14 cellular contexts compared by ENCODE assay signal in genomic region chr7:45092100-45092930, GRCh38. TPM values are rescaled to one million over a fixed set of nuclear protein-coding genes. Genes with fewer than 3 reads are reported as not detected.
DNase-seq lines count a peak whose midpoint lies in the region; ATAC-seq and TF ChIP-seq lines count a peak whose summit lies in the region.
"Had no signal": no experiment of that assay in that cellular context is flagged by ENCODE, and none has a peak within 500 bp of the region (broad histone marks: within the 10 kb centered on the region; RNA-seq: fewer than 3 reads in every experiment).

No MANE protein-coding gene starts in this region.

- H3K4me1 ChIP-seq in IMR-90 (ENCODE audit: control insufficient read depth, insufficient read depth, low read length) (peaks cover 4% of the 10 kb centered on the region; the same call in 1 of the 2 replicates), mammary epithelial cell (ENCODE audit: insufficient read depth, low read length) (peaks cover 22% of the 10 kb centered on the region), mesendoderm (ENCODE audit: control insufficient read depth, low read depth, low read length) (no peaks in the 10 kb centered on the region), right cardiac atrium (ENCODE audit: control insufficient read depth, insufficient read depth, low read length) (no peaks in the 10 kb centered on the region)
- H3K4me1 ChIP-seq: parathyroid adenoma had no signal

- no peak overlapping the region for H2BK120ac ChIP-seq in IMR-90 (ENCODE audit: low read depth, low read length)
- H2BK120ac ChIP-seq in mesendoderm (ENCODE audit: low read depth, low read length), result no peak overlapping the region

- BruUV-seq in IMR-90 (replicated peaks; lab: Mats Ljungman, UMichigan) (no TSS peak), mammary epithelial cell (replicated peaks; lab: Mats Ljungman, UMichigan) (no TSS peak)

- no peak overlapping the region for H2BK15ac ChIP-seq in IMR-90 (ENCODE audit: low read depth, low read length)
- no peak overlapping the region for H2BK15ac ChIP-seq in mesendoderm (replicated peaks; ENCODE audit: low read depth)

- H3K23ac ChIP-seq in IMR-90 (ENCODE audit: low read depth, low read length) (no peak overlapping the region), mesendoderm (ENCODE audit: low read length) (no peak overlapping the region)

- no peaks in the 10 kb centered on the region for H3K9me3 ChIP-seq in IMR-90 (ENCODE audit: control insufficient read depth, insufficient read depth, low read length)
- no peaks in the 10 kb centered on the region for H3K9me3 ChIP-seq in mammary epithelial cell (replicated peaks; ENCODE audit: insufficient read depth, low read length)
- H3K9me3 ChIP-seq in right cardiac atrium (ENCODE audit: control insufficient read depth, low read length), result no peaks in the 10 kb centered on the region

- H2AK9ac ChIP-seq in IMR-90 (replicated peaks; ENCODE audit: low read depth, low read length, poor library complexity), result peak overlapping the region; percentile 37

- no peak overlapping the region for H3K56ac ChIP-seq in IMR-90 (ENCODE audit: extremely low read depth, insufficient read depth, low read length)
- no peak overlapping the region for H3K56ac ChIP-seq in mesendoderm (ENCODE audit: low read length)

- H3K4me2 ChIP-seq in IMR-90 (ENCODE audit: low read depth, low read length) (no peak overlapping the region), mammary epithelial cell (ENCODE audit: insufficient read depth, low read depth, low read length) (no peak overlapping the region), mesendoderm (ENCODE audit: low read length) (no peak overlapping the region)

- H3K27ac ChIP-seq in IMR-90 (ENCODE audit: insufficient read depth, low read length) (no peak overlapping the region), mammary epithelial cell (ENCODE audit: insufficient read depth, low read depth, low read length) (no peak overlapping the region), mesendoderm (ENCODE audit: low read depth, low read length) (no peak overlapping the region), right cardiac atrium (ENCODE audit: low read length) (no peak overlapping the region)
- H3K27ac ChIP-seq: parathyroid adenoma, WERI-Rb-1 had no signal

- H4K20me1 ChIP-seq in IMR-90 (ENCODE audit: insufficient read depth, low read length) (no peaks in the 10 kb centered on the region), mammary epithelial cell (ENCODE audit: insufficient read depth, low read length) (no peaks in the 10 kb centered on the region)

- no peak for TF ChIP-seq RAD21 in IMR-90 (IDR thresholded peaks at IDR 0.05; ENCODE audit: low read length)

- H4K8ac ChIP-seq in IMR-90 (ENCODE audit: low read depth in 2 of 2, low read length in 2 of 2) (no peak overlapping the region), mesendoderm (ENCODE audit: low read depth, low read length) (no peak overlapping the region)

- H3K14ac ChIP-seq in IMR-90 (replicated peaks; ENCODE audit: low read depth, low read length), result no peak overlapping the region

- no peak for TF ChIP-seq CTCF in IMR-90 (conservative IDR thresholded peaks at IDR 0.05; ENCODE audit: low read depth, low read length)
- TF ChIP-seq CTCF in mammary epithelial cell (conservative IDR thresholded peaks at IDR 0.05 in 1 of 2, IDR thresholded peaks at IDR 0.05 in 1 of 2; ENCODE audit: extremely low read depth in 1 of 2, insufficient read depth in 1 of 2, low read depth in 1 of 2, low read length in 2 of 2), result no peak

- H2BK5ac ChIP-seq in IMR-90 (ENCODE audit: low read depth, low read length, poor library complexity, severe bottlenecking) (no peak overlapping the region), mesendoderm (ENCODE audit: low read length) (no peak overlapping the region)

- no peak overlapping the region for H4K91ac ChIP-seq in IMR-90 (ENCODE audit: insufficient read depth, low read depth, low read length)

- POLR2A ChIA-PET in IMR-90 (lab: Charles Lee; ENCODE audit: unreplicated experiment), result interaction anchor here (0.6 kb wide), 1 partner anchor 63 kb away, joined by 3 read pairs; no protein-coding TSS in a partner anchor

- H3K4ac ChIP-seq in IMR-90 (ENCODE audit: low read depth, low read length) (no peak overlapping the region; the same call in 1 of the 2 replicates), mesendoderm (ENCODE audit: low read depth, low read length) (no peak overlapping the region)

- no peak overlapping the region for H3K4me3 ChIP-seq in IMR-90 (ENCODE audit: insufficient read depth, low read depth, low read length)
- no peak overlapping the region for H3K4me3 ChIP-seq in mammary epithelial cell (replicated peaks in 1 of 3; ENCODE audit: insufficient read depth in 1 of 3, low read depth in 2 of 3, low read length in 3 of 3)
- no peak overlapping the region for H3K4me3 ChIP-seq in mesendoderm (ENCODE audit: low read length)
- no peak overlapping the region for H3K4me3 ChIP-seq in right cardiac atrium (ENCODE audit: low read length)

- peak; percentile 33; the same call in 1 of the 2 replicates for ATAC-seq in IMR-90 (ENCODE audit: low read depth)
- ATAC-seq in right cardiac atrium, result no peak
- no peak for ATAC-seq in GM21737 (IDR thresholded peaks at IDR 0.05; ENCODE audit: unreplicated experiment)
- ATAC-seq in left ventricle myocardium superior, result no peak
- ATAC-seq: stimulated activated memory B cell treated with anti-CD40 and anti-IgM and Interleukin-4, amounts not matched to agents 10 μg/mL and 1 μg/mL and 100 μg/mL, for 72 hours had no signal

- H2AK5ac ChIP-seq in IMR-90 (ENCODE audit: low read depth, low read length) (no peak overlapping the region), mesendoderm (ENCODE audit: low read length) (no peak overlapping the region)

- H3K79me2 ChIP-seq in mammary epithelial cell (ENCODE audit: insufficient read depth, low read length) (no peaks in the 10 kb centered on the region), mesendoderm (ENCODE audit: control insufficient read depth, insufficient read depth, low read length) (no peaks in the 10 kb centered on the region)
- H3K79me2 ChIP-seq: parathyroid adenoma had no signal

- H3K27me3 ChIP-seq in IMR-90 (ENCODE audit: control insufficient read depth, insufficient read depth, low read length) (no peaks in the 10 kb centered on the region), mammary epithelial cell (ENCODE audit: insufficient read depth, low read length) (no peaks in the 10 kb centered on the region), mesendoderm (ENCODE audit: insufficient read depth, low read length, poor library complexity) (no peaks in the 10 kb centered on the region), right cardiac atrium (ENCODE audit: control insufficient read depth, insufficient read depth) (no peaks in the 10 kb centered on the region)

- no peak overlapping the region for H3K9ac ChIP-seq in IMR-90 (ENCODE audit: low read depth, low read length)
- H3K9ac ChIP-seq in mammary epithelial cell (ENCODE audit: insufficient read depth, low read length), result no peak overlapping the region
- H3K9ac ChIP-seq in mesendoderm (ENCODE audit: low read length), result no peak overlapping the region
- H3K9ac ChIP-seq: parathyroid adenoma had no signal

- H2AFZ ChIP-seq in IMR-90 (replicated peaks; ENCODE audit: low read length, poor library complexity), result peak overlapping the region; percentile 81
- H2AFZ ChIP-seq in mammary epithelial cell (ENCODE audit: low read depth, low read length), result peak overlapping the region; percentile 18
- H2AFZ ChIP-seq: parathyroid adenoma had no signal

- TF ChIP-seq POLR2A in IMR-90 (IDR thresholded peaks at IDR 0.05; ENCODE audit: low read depth, low read length), result no peak

- H4K5ac ChIP-seq in IMR-90 (ENCODE audit: low read depth, low read length) (no peak overlapping the region), mesendoderm (ENCODE audit: low read length) (no peak overlapping the region)

- peaks cover 4% of the 10 kb centered on the region; the same call in 1 of the 2 replicates for H3K9me1 ChIP-seq in IMR-90 (ENCODE audit: insufficient read depth, low read length)

- H3K79me1 ChIP-seq in IMR-90 (ENCODE audit: low read depth in 1 of 2, low read length in 2 of 2) (peaks cover 0 to 8% of the 10 kb centered on the region in 2 experiments; a peak in 1 of 4 replicates), mesendoderm (ENCODE audit: low read length) (no peaks in the 10 kb centered on the region)

- dilution Hi-C loops in IMR-90 (cut with HindIII; ENCODE audit: low sequenced_read_pairs, unreplicated experiment) (loop anchor here (10.0 kb wide), 1 partner anchor 58 kb away; no protein-coding TSS in a partner anchor), mammary epithelial cell (cut with HindIII; ENCODE audit: low sequenced_read_pairs) (no loop called here)

- no peak overlapping the region for H2BK20ac ChIP-seq in IMR-90 (ENCODE audit: low read depth, low read length)

- CTCF ChIA-PET in IMR-90 (lab: Yijun Ruan, JAX), result no interaction called here
- CTCF ChIA-PET in mammary epithelial cell (lab: Charles Lee; ENCODE audit: low non-redundant PET), result no interaction called here

- DNase-seq in D341Med (ENCODE audit: low spot score) (peak; percentile 14), IMR-90 (peak; percentile 52), mammary epithelial cell (peak; percentile 74), mesendoderm (peak; percentile 69), 8988T (no peak), right cardiac atrium (no peak), left ventricle myocardium superior (no peak)
- DNase-seq: MM.1S, WERI-Rb-1 had no signal

- intact Hi-C loops in IMR-90 (cut with micrococcal nuclease), result no loop called here
- intact Hi-C loops in mammary epithelial cell (cut with micrococcal nuclease), result loop anchor here (2.0 kb wide), 1 partner anchor 18 kb away; the partner anchor contains the start of gene TBRG4
- intact Hi-C loops in right cardiac atrium (cut with DNase I), result no loop called here
- intact Hi-C loops in left ventricle myocardium superior (cut with micrococcal nuclease), result no loop called here

- H3K18ac ChIP-seq in IMR-90 (ENCODE audit: low read depth, low read length), result no peak overlapping the region
- no peak overlapping the region for H3K18ac ChIP-seq in mesendoderm (ENCODE audit: low read length)

- in situ Hi-C loops in IMR-90 (cut with MboI; ENCODE audit: low sequenced_read_pairs) (no loop called here), mammary epithelial cell (cut with MboI; ENCODE audit: low sequenced_read_pairs in 2 of 2) (no loop called here)

- no CpG with 5 or more reads among the region's 7 CpGs for WGBS in IMR-90 (ENCODE audit: extremely low coverage in 2 of 2, insufficient read length in 1 of 2), 2 experiments
- 55% methylated on average over 6 of the region's 7 CpGs for WGBS in mammary epithelial cell (ENCODE audit: low coverage, missing lambda C conversion rate)
- WGBS in mesendoderm (ENCODE audit: extremely low coverage, insufficient coverage, low lambda C conversion rate), result no CpG with 5 or more reads among the region's 7 CpGs
- WGBS in right cardiac atrium, result 57% methylated on average over 7 of the region's 7 CpGs

- H3K36me3 ChIP-seq in IMR-90 (ENCODE audit: control insufficient read depth, insufficient read depth, low read length), result no peaks in the 10 kb centered on the region
- H3K36me3 ChIP-seq in mammary epithelial cell (ENCODE audit: insufficient read depth, low read length), result no peaks in the 10 kb centered on the region
- H3K36me3 ChIP-seq in mesendoderm (ENCODE audit: control insufficient read depth, insufficient read depth, low read length), result no peaks in the 10 kb centered on the region
- H3K36me3 ChIP-seq: WERI-Rb-1 had no signal

RNA-seq across cellular contexts. Expression of gene NACAD, which starts 3.5 kb away (rescaled TPM):
- total RNA-seq in IMR-90 (2012; rRNA removed), result 0.54 and 0.56 TPM in 2 replicates
- 2.2 and 2.3 TPM in 2 replicates for polyA plus RNA-seq in IMR-90 (2012; rRNA removed)
- polyA plus RNA-seq in IMR-90 (2012; cell fraction: cytosol; rRNA removed), result 1.9 and 2.2 TPM in 2 replicates
- 3.3 and 4.4 TPM in 2 replicates for polyA plus RNA-seq in IMR-90 (2012; cell fraction: nucleus; rRNA removed; ENCODE audit: low replicate concordance)
- 1 to 10 TPM in 1 of 2 donors, under 1 TPM in 1; 0.17 to 4.6 TPM for total RNA-seq in mammary epithelial cell
- 0.18 TPM for polyA plus RNA-seq in mammary epithelial cell
- polyA minus RNA-seq in mammary epithelial cell, result 1.7 TPM
- 2.1 TPM for polyA plus RNA-seq in mesendoderm (2013, experiment 1 of 2)
- polyA plus RNA-seq in mesendoderm (2013, experiment 2 of 2), result 2.0 TPM
- 1 to 10 TPM; 4.5 to 6.5 (median 5.0) TPM for total RNA-seq in right cardiac atrium
- polyA plus RNA-seq in right cardiac atrium, result 3.2 TPM
- total RNA-seq in left ventricle myocardium superior, result 3.5 TPM
- total RNA-seq: NCI-H460 had no signal
- polyA plus RNA-seq: CD14-positive monocyte had no signal

RNA-seq across cellular contexts. Expression of gene TBRG4, which starts 19.2 kb away (rescaled TPM):
- total RNA-seq in IMR-90 (2012; rRNA removed) (56.7 and 77.6 TPM in 2 replicates), mammary epithelial cell (10 to 100 TPM; 68.8 to 99.4 TPM), right cardiac atrium (10 to 100 TPM; 49.5 to 68.1 (median 55.3) TPM), left ventricle myocardium superior (83.0 TPM)
- polyA plus RNA-seq in IMR-90 (2012; rRNA removed) (62.0 and 71.6 TPM in 2 replicates), mammary epithelial cell (90.6 TPM), right cardiac atrium (46.2 TPM)
- polyA plus RNA-seq in IMR-90 (2012; cell fraction: cytosol; rRNA removed), result 29.7 and 46.8 TPM in 2 replicates
- 53.8 and 112 TPM in 2 replicates for polyA plus RNA-seq in IMR-90 (2012; cell fraction: nucleus; rRNA removed; ENCODE audit: low replicate concordance)
- 144 TPM for polyA minus RNA-seq in mammary epithelial cell
- 71.6 TPM for polyA plus RNA-seq in mesendoderm (2013, experiment 1 of 2)
- 76.3 TPM for polyA plus RNA-seq in mesendoderm (2013, experiment 2 of 2)

Comparison
In these comparisons a context has a peak if more than half of its experiments do, and no peak if none do; other contexts are left out.
1. DNase-seq: peak in D341Med (single experiment), IMR-90 (single experiment), mammary epithelial cell (single experiment) and mesendoderm (single experiment); none in 8988T (single experiment), right cardiac atrium (0 of 3) and left ventricle myocardium superior (single experiment).